8 cellular contexts compared by ENCODE assay signal in genomic region chr18:58045265-58046086, GRCh38. TPM values are rescaled to one million over a fixed set of nuclear protein-coding genes. Genes with fewer than 3 reads are reported as not detected.
DNase-seq lines count a peak whose midpoint lies in the region; ATAC-seq and TF ChIP-seq lines count a peak whose summit lies in the region.

No MANE protein-coding gene starts in this region.

- peaks cover 20 to 30% of the 10 kb centered on the region in 2 donors for H3K4me1 Mint-ChIP-seq in natural killer cell

- TF ChIP-seq CTCF in natural killer cell (IDR thresholded peaks at IDR 0.05) (no peak), transverse colon (IDR thresholded peaks at IDR 0.05) (no peak)

- 2 to 11% methylated on average over 14 to 32 of the region's 32 CpGs for WGBS in transverse colon (ENCODE audit: low coverage in 1 of 2), 2 donors

- no peaks in the 10 kb centered on the region for H3K9me3 ChIP-seq in transverse colon

- peak overlapping the region; percentile 70 to 87 (median 86) for H3K4me3 ChIP-seq in transverse colon

- intact Hi-C loops in natural killer cell (cut with micrococcal nuclease) (no loop called here), transverse colon (cut with DNase I; ENCODE audit: low total_unique reads) (loop anchor here (5.0 to 10.0 kb wide), 2 partner anchors 132 to 309 kb away; no protein-coding TSS in a partner anchor)

- H3K4me3 Mint-ChIP-seq in natural killer cell = peak overlapping the region; percentile 95

- TF ChIP-seq POLR2A in transverse colon (IDR thresholded peaks at IDR 0.05) = peak; percentile 32

- peaks cover 0 to 31% (median 28%) of the 10 kb centered on the region in 4 donors for H3K4me1 ChIP-seq in transverse colon

- no peak for TF ChIP-seq EP300 in transverse colon (IDR thresholded peaks at IDR 0.05; ENCODE audit: low read depth)

- H3K27ac ChIP-seq in transverse colon = peak overlapping the region; percentile 90 to 95 (median 94)

- H3K27ac Mint-ChIP-seq in natural killer cell = peak overlapping the region; percentile 38 to 63

- H3K27me3 ChIP-seq in transverse colon = no peaks in the 10 kb centered on the region

- in situ Hi-C loops in transverse colon (cut with MboI; ENCODE audit: low pct_ligation_motif_present in 1 of 4, low pct_unique_long_range_greater_than_20kb in 1 of 4, low sequenced_read_pairs in 3 of 4) = loop anchor here in 2 of 4 donors (10.0 to 25.0 kb wide), 2 partner anchors 158 to 421 kb away; partner anchors contain the start of gene NARS1 (in 1 of the 2)

- peaks cover 10 to 12% of the 10 kb centered on the region in 2 donors for H3K27me3 Mint-ChIP-seq in natural killer cell (ENCODE audit: low read depth in 2 of 2)

- ATAC-seq in esophagus mucosa = peak; percentile 49
- no peak for ATAC-seq in natural killer cell

- no peaks in the 10 kb centered on the region for H3K36me3 Mint-ChIP-seq in natural killer cell

- no peaks in the 10 kb centered on the region for H3K36me3 ChIP-seq in transverse colon

- DNase-seq in SHP77 (lab: John Stamatoyannopoulos, UW) (peak; percentile 7 to 31), SHP77 treated with DMSO at 0.1 percent for 48 hours (lab: John Stamatoyannopoulos, UW) (no peak), NCI-H526 (lab: John Stamatoyannopoulos, UW) (peak; percentile 62 to 74), natural killer cell (peak; percentile 20), transverse colon (peak; percentile 78), dedifferentiated amniotic fluid mesenchymal stem cell (ENCODE audit: extremely low spot score) (no peak)
- DNase-seq in activated T-cell treated with anti-CD3 and anti-CD28 coated beads, Interleukin-2, amount 50 U/mL, for 1 hour = peak; percentile 52

- H3K9me3 Mint-ChIP-seq in natural killer cell = no peaks in the 10 kb centered on the region

RNA-seq across cellular contexts. Expression of gene NEDD4L, which starts 1.4 kb away (rescaled TPM):
- total RNA-seq in esophagus mucosa = 16.2 TPM
- 10 to 100 TPM in 2 of 3 donors, 1 to 10 TPM in 1; 3.4 to 15.3 (median 14.3) TPM for total RNA-seq in natural killer cell
- 100 to 1,000 TPM; 217 to 773 (median 305) TPM for total RNA-seq in transverse colon

Comparison
In these comparisons a context has a peak if more than half of its experiments do, and no peak if none do; other contexts are left out.
1. DNase-seq: peak in SHP77 (2 of 2), NCI-H526 (2 of 2), activated T-cell treated with anti-CD3 and anti-CD28 coated beads, Interleukin-2, amount 50 U/mL, for 1 hour (single experiment), natural killer cell (single experiment) and transverse colon (single experiment); none in SHP77 treated with DMSO at 0.1 percent for 48 hours (single experiment) and dedifferentiated amniotic fluid mesenchymal stem cell (single experiment).
2. RNA of gene NEDD4L, which starts 1.4 kb away (total RNA-seq): 217 to 773 TPM in transverse colon; 16.2 TPM in esophagus mucosa (single experiment) and 3.4 to 15.3 TPM in natural killer cell; every median in the first group is over 10 times any median in the second.